In genomic region chr10:116972136-116972535, GRCh38 we compare ENCODE assay signal across 24 cellular contexts. TPM values are rescaled to one million over a fixed set of nuclear protein-coding genes. Genes with fewer than 3 reads are reported as not detected.
DNase-seq lines count a peak whose midpoint lies in the region; ATAC-seq and TF ChIP-seq lines count a peak whose summit lies in the region.
"Had no signal": no experiment of that assay in that cellular context is flagged by ENCODE, and none has a peak within 500 bp of the region (broad histone marks: within the 10 kb centered on the region; RNA-seq: fewer than 3 reads in every experiment).

No MANE protein-coding gene starts in this region.

- DNase-seq in Ammon's horn (ENCODE audit: low spot score) (peak; percentile 68), cerebellar cortex (ENCODE audit: low spot score) (peak; percentile 16), myocyte (ENCODE audit: low read depth) (peak; percentile 47), brain microvascular endothelial cell (no peak), upper lobe of right lung (no peak), psoas muscle (no peak), DMS153 (lab: John Stamatoyannopoulos, UW) (no peak)
- DNase-seq in Jurkat, Clone E6-1 (ENCODE audit: low read depth, low spot score): peak; percentile 3
- DNase-seq: CD4-positive, CD25-positive, alpha-beta regulatory T cell; GDM1; H9; Karpas-422; NCI-H1092 treated with DMSO at 0.1 percent for 48 hours; NCI-H1436; NCI-H2029; NCI-H2227 treated with DMSO at 0.1 percent for 48 hours; NCI-H748 treated with DMSO at 0.1 percent for 48 hours; NK-92 treated with Interleukin-12 subunit alpha and Interleukin-12 subunit beta, amount 100 ng/mL, for 24 hours; PC-9; SJCRH30 had no signal

- intact Hi-C loops in upper lobe of right lung (cut with DNase I) (no loop called here), psoas muscle (cut with DNase I) (no loop called here)

- WGBS in psoas muscle, 3 donors: 86 to 92% (median 89%) methylated on average over 1 of the region's 1 CpG

- ATAC-seq in upper lobe of right lung (no peak), psoas muscle (no peak)
- ATAC-seq: GM23338, Right ventricle myocardium inferior, SK-N-SH treated with all-trans-retinoic acid at 6 μM for 48 hours had no signal

- H3K4me1 ChIP-seq in upper lobe of right lung (no peaks in the 10 kb centered on the region), psoas muscle (no peaks in the 10 kb centered on the region)
- H3K4me1 ChIP-seq: BLaER1 had no signal

- no peak for TF ChIP-seq CTCF in brain microvascular endothelial cell (IDR thresholded peaks at IDR 0.05; ENCODE audit: low read depth, low read length, missing control alignments)
- no peak for TF ChIP-seq CTCF in upper lobe of right lung (IDR thresholded peaks at IDR 0.05)
- no peak for TF ChIP-seq CTCF in psoas muscle (IDR thresholded peaks at IDR 0.05)

- H3K27me3 ChIP-seq in brain microvascular endothelial cell (replicated peaks) (no peaks in the 10 kb centered on the region), upper lobe of right lung (no peaks in the 10 kb centered on the region), psoas muscle (ENCODE audit: insufficient read depth in 3 of 3, low read length in 2 of 3) (no peaks in the 10 kb centered on the region)
- H3K27me3 ChIP-seq: BLaER1, SJCRH30 had no signal

- H3K27ac ChIP-seq in brain microvascular endothelial cell: no peak overlapping the region
- H3K27ac ChIP-seq in upper lobe of right lung: no peak overlapping the region
- no peak overlapping the region for H3K27ac ChIP-seq in psoas muscle
- H3K27ac ChIP-seq: BLaER1, PC-9, SJCRH30 had no signal

- no peaks in the 10 kb centered on the region for H3K9me3 ChIP-seq in upper lobe of right lung
- no peaks in the 10 kb centered on the region for H3K9me3 ChIP-seq in psoas muscle
- H3K9me3 ChIP-seq: BLaER1, SJCRH30 had no signal

- in situ Hi-C loops in brain microvascular endothelial cell (cut with HindIII; ENCODE audit: low pct_ligation_motif_present, low sequenced_read_pairs): no loop called here

- H3K36me3 ChIP-seq in brain microvascular endothelial cell (replicated peaks) (no peaks in the 10 kb centered on the region), upper lobe of right lung (no peaks in the 10 kb centered on the region), psoas muscle (ENCODE audit: insufficient read depth in 1 of 2, low read depth in 1 of 2) (no peaks in the 10 kb centered on the region)
- H3K36me3 ChIP-seq: BLaER1, SJCRH30 had no signal

- no peak overlapping the region for H3K4me3 ChIP-seq in Jurkat, Clone E6-1 (ENCODE audit: low read length)
- H3K4me3 ChIP-seq in brain microvascular endothelial cell (ENCODE audit: low read depth, low read length) (no peak overlapping the region), upper lobe of right lung (no peak overlapping the region), psoas muscle (no peak overlapping the region)
- H3K4me3 ChIP-seq: BLaER1, GM23338, PC-9, SJCRH30 had no signal

RNA-seq across cellular contexts. Expression of gene SHTN1, which starts 32.9 kb away (rescaled TPM):
- polyA plus RNA-seq in Jurkat, Clone E6-1 (2012; ENCODE audit: insufficient read depth, insufficient read length): 6.6 TPM
- total RNA-seq in myocyte (3.2 and 3.6 TPM in 2 replicates), upper lobe of right lung (40.4 TPM), psoas muscle (1 to 10 TPM in 2 of 4 donors, under 1 TPM in 2; 0.78 to 3.2 (median 1.1) TPM)
- 3.4 TPM for polyA plus RNA-seq in myocyte (2012)
- polyA plus RNA-seq in psoas muscle: under 1 TPM; 0.17 to 0.35 (median 0.26) TPM

Comparison
In these comparisons a context has a peak if more than half of its experiments do, and no peak if none do; other contexts are left out.
1. DNase-seq: peak in Ammon's horn (single experiment), Jurkat, Clone E6-1 (single experiment), cerebellar cortex (single experiment) and myocyte (single experiment); none in brain microvascular endothelial cell (single experiment), upper lobe of right lung (single experiment), psoas muscle (0 of 2) and DMS153 (single experiment).